Comparison of ENCODE assay signal across 27 cellular contexts in genomic region chrX:48747415-48748026, GRCh38. TPM values are rescaled to one million over a fixed set of nuclear protein-coding genes. Genes with fewer than 3 reads are reported as not detected.
"Had no signal": no experiment of that assay in that cellular context is flagged by ENCODE, and none has a peak within 500 bp of the region (broad histone marks: within the 10 kb centered on the region; RNA-seq: fewer than 3 reads in every experiment).

No MANE protein-coding gene starts in this region.

- H3K9me3 Mint-ChIP-seq: activated CD4-positive, alpha-beta T cell treated with anti-CD3 and anti-CD28 coated beads, Interleukin-2, amount 10 ng/mL, durations not matched to agents 7 days and 5 days; activated T-cell treated with anti-CD3 and anti-CD28 coated beads, Interleukin-2, amount 50 U/mL, for 24 hours; activated T-helper 17 cell treated with anti-CD3 and anti-CD28 coated beads, Interleukin-2, amount 50 U/mL, for 72 hours had no signal

- H3K36me3 Mint-ChIP-seq: activated naive CD8-positive, alpha-beta T cell had no signal

- DNase-seq: activated CD4-positive, alpha-beta T cell treated with anti-CD3 and anti-CD28 coated beads, Interleukin-2, amount 10 ng/mL, durations not matched to agents 7 days and 5 days; activated CD8-positive, alpha-beta T cell treated with anti-CD3 and anti-CD28 coated beads, Interleukin-2, amount 10 ng/mL, durations not matched to agents 7 days and 5 days; activated T-cell treated with anti-CD3 and anti-CD28 coated beads, Interleukin-2, amount 50 U/mL, for 24 hours; adrenal gland; central memory CD4-positive, alpha-beta T cell; effector memory CD4-positive, alpha-beta T cell; hippocampal formation; psoas muscle; stimulated activated CD4-positive, alpha-beta T cell treated with anti-CD3 and anti-CD28 coated beads, Interleukin-4, amount 100 ng/mL, for 24 hours; stimulated activated naive CD4-positive, alpha-beta T cell treated with Interleukin-2 at 50 U/mL for 16 hours; SW 1271; T-helper 2 cell; upper lobe of right lung had no signal

- H3K4me1 Mint-ChIP-seq: activated T-helper 17 cell treated with anti-CD3 and anti-CD28 coated beads, Interleukin-2, amount 50 U/mL, for 72 hours had no signal

- H3K27ac ChIP-seq: adrenal gland, ascending aorta, psoas muscle, right atrium auricular region, thoracic aorta, upper lobe of right lung had no signal

- H3K4me3 ChIP-seq: adrenal gland, ascending aorta, psoas muscle, right atrium auricular region, thoracic aorta, upper lobe of right lung had no signal

- H3K4me3 Mint-ChIP-seq: activated CD4-positive, alpha-beta T cell treated with anti-CD3 and anti-CD28 coated beads, Interleukin-2, amount 10 ng/mL, durations not matched to agents 7 days and 5 days; activated CD8-positive, alpha-beta T cell treated with anti-CD3 and anti-CD28 coated beads, Interleukin-2, amount 10 ng/mL, durations not matched to agents 7 days and 5 days; activated naive CD8-positive, alpha-beta T cell; activated T-cell treated with anti-CD3 and anti-CD28 coated beads, Interleukin-2, amount 50 U/mL, for 24 hours; activated T-helper 17 cell treated with anti-CD3 and anti-CD28 coated beads, Interleukin-2, amount 50 U/mL, for 72 hours had no signal

- H3K36me3 ChIP-seq: adrenal gland, ascending aorta, right atrium auricular region, thoracic aorta, upper lobe of right lung had no signal

- H3K27ac Mint-ChIP-seq: activated CD4-positive, alpha-beta T cell treated with anti-CD3 and anti-CD28 coated beads, Interleukin-2, amount 10 ng/mL, durations not matched to agents 7 days and 5 days; activated CD8-positive, alpha-beta T cell treated with anti-CD3 and anti-CD28 coated beads, Interleukin-2, amount 10 ng/mL, durations not matched to agents 7 days and 5 days; activated naive CD8-positive, alpha-beta T cell; activated T-cell treated with anti-CD3 and anti-CD28 coated beads, Interleukin-2, amount 50 U/mL, for 24 hours; activated T-helper 17 cell treated with anti-CD3 and anti-CD28 coated beads, Interleukin-2, amount 50 U/mL, for 72 hours had no signal

- H3K4me1 ChIP-seq: adrenal gland, ascending aorta, psoas muscle, right atrium auricular region, upper lobe of right lung had no signal

- H3K27me3 Mint-ChIP-seq: activated CD4-positive, alpha-beta T cell treated with anti-CD3 and anti-CD28 coated beads, Interleukin-2, amount 10 ng/mL, durations not matched to agents 7 days and 5 days; activated naive CD8-positive, alpha-beta T cell; activated T-helper 17 cell treated with anti-CD3 and anti-CD28 coated beads, Interleukin-2, amount 50 U/mL, for 72 hours had no signal

- H3K27me3 ChIP-seq: adrenal gland, ascending aorta, right atrium auricular region, upper lobe of right lung had no signal

- H3K9me3 ChIP-seq: adrenal gland, ascending aorta, psoas muscle, right atrium auricular region, thoracic aorta, upper lobe of right lung had no signal

- FAIRE-seq: frontal cortex, islet of Langerhans had no signal

RNA-seq across cellular contexts. Expression of gene GLOD5, which starts 14.0 kb away (rescaled TPM):
- total RNA-seq: activated CD4-positive, alpha-beta T cell treated with anti-CD3 and anti-CD28 coated beads, Interleukin-2, amount 10 ng/mL, durations not matched to agents 7 days and 5 days; activated CD8-positive, alpha-beta T cell treated with anti-CD3 and anti-CD28 coated beads, Interleukin-2, amount 10 ng/mL, durations not matched to agents 7 days and 5 days; activated T-helper 17 cell treated with anti-CD3 and anti-CD28 coated beads, Interleukin-2, amount 50 U/mL, for 72 hours; adrenal gland; ascending aorta; dermis microvascular lymphatic vessel endothelial cell; endothelial cell of umbilical vein; frontal cortex; mononuclear cell; myocyte; omental fat pad; psoas muscle; right atrium auricular region; thoracic aorta had no signal
- polyA plus RNA-seq: adrenal gland, endothelial cell of umbilical vein, neural cell, psoas muscle had no signal

RNA-seq across cellular contexts. Expression of gene GATA1, which starts 38.9 kb away (rescaled TPM):
- total RNA-seq: activated CD4-positive, alpha-beta T cell treated with anti-CD3 and anti-CD28 coated beads, Interleukin-2, amount 10 ng/mL, durations not matched to agents 7 days and 5 days; activated CD8-positive, alpha-beta T cell treated with anti-CD3 and anti-CD28 coated beads, Interleukin-2, amount 10 ng/mL, durations not matched to agents 7 days and 5 days; activated T-helper 17 cell treated with anti-CD3 and anti-CD28 coated beads, Interleukin-2, amount 50 U/mL, for 72 hours; ascending aorta; dermis microvascular lymphatic vessel endothelial cell; endothelial cell of umbilical vein; esophagus mucosa; myocyte; omental fat pad had no signal
- polyA plus RNA-seq: adrenal gland, endothelial cell of umbilical vein, neural cell had no signal
